In genomic region chr1:8817413-8818324, GRCh38 we compare ENCODE assay signal across 8 cellular contexts. TPM values are rescaled to one million over a fixed set of nuclear protein-coding genes. Genes with fewer than 3 reads are reported as not detected.
DNase-seq lines count a peak whose midpoint lies in the region; FAIRE-seq and TF ChIP-seq lines count a peak whose summit lies in the region.

RERE (minus strand) TSS chr1:8817640.

- peak; percentile 88 for DNase-seq in COLO829 (ENCODE audit: low spot score)
- peak; percentile 100 for DNase-seq in GM20000 (ENCODE audit: low spot score)
- peak; percentile 43 for DNase-seq in HS-5 (ENCODE audit: low read depth)
- DNase-seq in NOMO-1 treated with dmso at 0.1 percent for 144 hours (lab: John Stamatoyannopoulos, UW; ENCODE audit: unreplicated experiment): peak; percentile 84
- DNase-seq in activated CD8-positive, alpha-beta memory T cell treated with anti-CD3 and anti-CD28 coated beads for 4 hours (ENCODE audit: low read depth in 2 of 2): peak; percentile 90
- DNase-seq in H1 (ENCODE audit: low read depth in 1 of 2, low spot score in 2 of 2): peak; percentile 57 to 99
- DNase-seq in mesenteric fat pad (ENCODE audit: low spot score): peak; percentile 99
- DNase-seq in stimulated activated CD8-positive, alpha-beta memory T cell treated with anti-CD3 and anti-CD28 coated beads, Interleukin-15, amount 100 ng/mL, for 1 hour (ENCODE audit: low read depth): peak; percentile 88

- H4K5ac ChIP-seq in H1 (ENCODE audit: insufficient read length, low read depth, low read length): peak within 1 kb of the TSS; percentile 85

- no peak for TF ChIP-seq RAD21 in H1 (IDR thresholded peaks at IDR 0.05 in 1 of 2, conservative IDR thresholded peaks at IDR 0.05 in 1 of 2; ENCODE audit: low read depth in 2 of 2, low read length in 2 of 2)

- no peak within 1 kb of the TSS for H3K23ac ChIP-seq in H1 (ENCODE audit: insufficient read length)

- H2AK5ac ChIP-seq in H1 (ENCODE audit: low read depth, low read length): no peak within 1 kb of the TSS

- H3K4me2 ChIP-seq in H1 (ENCODE audit: insufficient read depth in 1 of 2, low read depth in 2 of 2, low read length in 2 of 2): peak within 1 kb of the TSS; percentile 79 to 92

- no peak for FAIRE-seq in H1 (lab: Jason Lieb, UNC)

- H4K20me1 ChIP-seq in H1 (replicated peaks in 1 of 2; ENCODE audit: control insufficient read depth in 1 of 2, insufficient read depth in 2 of 2, low read length in 2 of 2): peaks cover 1 to 3% of the 10 kb centered on the region in 2 experiments

- H3K36me3 ChIP-seq in H1 (ENCODE audit: control insufficient read depth in 2 of 4, insufficient read depth in 4 of 4, low read length in 3 of 4): no peaks in the 10 kb centered on the region

- peak; percentile 70 to 91 for TF ChIP-seq POLR2A in H1 (IDR thresholded peaks at IDR 0.05; ENCODE audit: control extremely low read depth in 1 of 2, low read depth in 2 of 2, low read length in 2 of 2)

- H2BK120ac ChIP-seq in H1 (replicated peaks; ENCODE audit: low read depth, low read length): no peak within 1 kb of the TSS

- H3K27ac ChIP-seq in H1 (ENCODE audit: low read depth, low read length): peak within 1 kb of the TSS; percentile 89

- peak within 1 kb of the TSS; percentile 94 for H3K56ac ChIP-seq in H1 (replicated peaks; ENCODE audit: insufficient read length, low read depth, low read length)

- H3K9ac ChIP-seq in H1 (replicated peaks in 1 of 4; ENCODE audit: extremely low read depth in 1 of 4, low read depth in 3 of 4, low read length in 3 of 4): peak within 1 kb of the TSS; percentile 87 to 97 (median 88)

- no peaks in the 10 kb centered on the region for H3K9me3 ChIP-seq in H1 (ENCODE audit: insufficient read depth in 2 of 2, low read depth in 1 of 2, low read length in 1 of 2)

- H2BK5ac ChIP-seq in H1 (ENCODE audit: low read depth, low read length): peak within 1 kb of the TSS; percentile 87; the same call in 1 of the 2 replicates

- H2AFZ ChIP-seq in H1 (ENCODE audit: low read length): peak within 1 kb of the TSS; percentile 28; the same call in 1 of the 2 replicates

- POLR2A ChIA-PET in H1 (lab: Charles Lee; ENCODE audit: partially characterized antibody): interaction anchor here (0.7 to 1.5 kb wide), 6 partner anchors 22 to 1661 kb away, joined by 3 to 4 read pairs (median 3); no protein-coding TSS in a partner anchor

- CTCF ChIA-PET in H1 (lab: Charles Lee; ENCODE audit: partially characterized antibody): interaction anchor here (0.6 to 3.5 kb wide), 2 partner anchors 31 to 879 kb away, joined by 5 to 27 read pairs; no protein-coding TSS in a partner anchor

- peak within 1 kb of the TSS; percentile 85 for H3K18ac ChIP-seq in H1 (ENCODE audit: extremely low read depth, low read length)

- H3K79me1 ChIP-seq in H1 (ENCODE audit: low read depth, low read length): 0 out of 2 replicates have a peak, but pooled peaks cover 2% of the 10 kb centered on the region

- no peak within 1 kb of the TSS; the same call in 1 of the 2 replicates for H2BK12ac ChIP-seq in H1 (ENCODE audit: low read depth, low read length)

- 5% methylated on average over 15 of the region's 82 CpGs; no CpG with 5 or more reads in 1 of the 2 experiments for WGBS in H1 (ENCODE audit: extremely low coverage in 1 of 2, insufficient coverage in 1 of 2, insufficient read length in 1 of 2, insufficient replicate concordance in 2 of 2, low coverage in 1 of 2, low lambda C conversion rate in 2 of 2, missing lambda C conversion rate in 1 of 2), 2 experiments

- peaks cover 5% of the 10 kb centered on the region for H3K23me2 ChIP-seq in H1 (ENCODE audit: low read depth, low read length)

- TF ChIP-seq CTCF in GM20000 (IDR thresholded peaks at IDR 0.05; ENCODE audit: extremely low read depth, missing control alignments) (no peak), H1 (IDR thresholded peaks at IDR 0.05; ENCODE audit: control extremely low read depth in 1 of 3, insufficient read depth in 1 of 3, low read depth in 1 of 3, low read length in 3 of 3) (no peak)

- peaks cover 3 to 10% (median 5%) of the 10 kb centered on the region in 4 experiments; a peak in 6 of 7 replicates for H3K4me1 ChIP-seq in H1 (replicated peaks in 1 of 4; ENCODE audit: control insufficient read depth in 3 of 4, insufficient read depth in 4 of 4, low read length in 3 of 4)

- no peak within 1 kb of the TSS for H3K14ac ChIP-seq in H1 (ENCODE audit: insufficient read length)

- no peak within 1 kb of the TSS for H2BK20ac ChIP-seq in H1 (ENCODE audit: low read length)

- H4K8ac ChIP-seq in H1 (ENCODE audit: extremely low read depth, insufficient read depth, low read length): peak within 1 kb of the TSS; percentile 96

- H3K4me3 ChIP-seq in H1 (ENCODE audit: extremely low read depth in 1 of 4, insufficient read depth in 2 of 4, low read depth in 3 of 4, low read length in 4 of 4): peak within 1 kb of the TSS; percentile 89 to 95 (median 92)

- H3K79me2 ChIP-seq in H1 (ENCODE audit: control insufficient read depth in 1 of 2, insufficient read depth in 2 of 2, low read length in 2 of 2): peaks cover 12 to 43% of the 10 kb centered on the region in 2 experiments

- no peak for TF ChIP-seq EP300 in H1 (IDR thresholded peaks at IDR 0.05; ENCODE audit: borderline replicate concordance in 1 of 2, low read depth in 2 of 2, low read length in 2 of 2)

- H3K4ac ChIP-seq in H1 (replicated peaks; ENCODE audit: insufficient read length, low read depth, low read length): peak within 1 kb of the TSS; percentile 87

- no peak within 1 kb of the TSS; the same call in 1 of the 2 replicates for H2BK15ac ChIP-seq in H1 (ENCODE audit: low read length)

- H4K91ac ChIP-seq in H1 (replicated peaks; ENCODE audit: insufficient read length, low read length): peak within 1 kb of the TSS; percentile 95

- H3K27me3 ChIP-seq in H1 (replicated peaks in 1 of 4; ENCODE audit: control insufficient read depth in 3 of 4, extremely low read depth in 1 of 4, insufficient read depth in 3 of 4, low read length in 3 of 4): no peaks in the 10 kb centered on the region

TF ChIP-seq in H1, 55 proteins besides CTCF, POLR2A, EP300 and RAD21 (continues in another document):
- TF ChIP-seq JUN (IDR thresholded peaks at IDR 0.05; ENCODE audit: low read depth, low read length) (no peak), BACH1 (IDR thresholded peaks at IDR 0.05; ENCODE audit: low read length) (peak; percentile 69), EZH2 (IDR thresholded peaks at IDR 0.05; ENCODE audit: low read depth, low read length, severe bottlenecking) (no peak), SIN3A (conservative IDR thresholded peaks at IDR 0.05 in 1 of 2, IDR thresholded peaks at IDR 0.05 in 1 of 2; ENCODE audit: low read depth in 1 of 2, low read length in 2 of 2) (peak in 1 of 2 experiments; percentile 49; a peak in 1 of 4 replicates), SP1 (IDR thresholded peaks at IDR 0.05; ENCODE audit: low read depth, low read length) (peak; percentile 94), ASH2L (IDR thresholded peaks at IDR 0.05; ENCODE audit: low read length) (peak; percentile 97), GABPA (IDR thresholded peaks at IDR 0.05; ENCODE audit: borderline replicate concordance, insufficient read depth, low read length) (no peak), SUZ12 (IDR thresholded peaks at IDR 0.05; ENCODE audit: low read length) (no peak), RNF2 (IDR thresholded peaks at IDR 0.05; ENCODE audit: borderline replicate concordance, low read depth, low read length, missing control alignments, poor library complexity, severe bottlenecking) (no peak), TBP (IDR thresholded peaks at IDR 0.05; ENCODE audit: low read depth, low read length) (peak; percentile 73; the same call in 1 of the 2 replicates)

RNA-seq across cellular contexts. Expression of gene RERE, which starts in this region (rescaled TPM):
- total RNA-seq in H1 (2021; fragmentation: NEBNext Ultra II Directional; extraction: Animal tissue kit (Norgen Biotek cat#: 25700)): 126 and 142 TPM in 2 replicates
- 15.3 and 17.5 TPM in 2 replicates for polyA plus RNA-seq in H1 (2011; rRNA removed)
- 10.6 TPM for polyA plus RNA-seq in H1 (2011; cell fraction: cytosol; rRNA removed)
- 92.6 TPM for polyA plus RNA-seq in H1 (2011; cell fraction: nucleus; rRNA removed)
- 63.0 to 85.2 TPM (median 68.9 TPM) in 4 replicates for polyA plus RNA-seq in H1 (2012, experiment 1 of 2)
- 48.9 TPM for polyA plus RNA-seq in H1 (2012, experiment 2 of 2)
- 54.3 TPM for polyA plus RNA-seq in H1 (2013, experiment 1 of 2)
- 52.9 TPM for polyA plus RNA-seq in H1 (2013, experiment 2 of 2)
- polyA minus RNA-seq in H1 (2011; rRNA and poly(A)+ RNA removed): 140 and 169 TPM in 2 replicates
- 66.2 TPM for polyA minus RNA-seq in H1 (2011; cell fraction: cytosol; rRNA and poly(A)+ RNA removed)
- 188 TPM for polyA minus RNA-seq in H1 (2011; cell fraction: nucleus; rRNA and poly(A)+ RNA removed)
- total RNA-seq in mesenteric fat pad: 120 TPM

Comparison
In these comparisons a context has a peak if more than half of its experiments do, and no peak if none do; other contexts are left out.
1. Peak in every context shown above with its lines: DNase-seq, H3K4me3 ChIP-seq and H3K27ac ChIP-seq.
2. DNase-seq: peak in every context shown above with its lines; median percentile 100 in GM20000; 99 in mesenteric fat pad; 90 in activated CD8-positive, alpha-beta memory T cell treated with anti-CD3 and anti-CD28 coated beads for 4 hours; 88 in COLO829; 88 in stimulated activated CD8-positive, alpha-beta memory T cell treated with anti-CD3 and anti-CD28 coated beads, Interleukin-15, amount 100 ng/mL, for 1 hour; 84 in NOMO-1 treated with dmso at 0.1 percent for 144 hours; 78 in H1; 43 in HS-5.